Comparison of ENCODE assay signal across 26 cellular contexts in genomic region chr7:149529136-149529718, GRCh38. TPM values are rescaled to one million over a fixed set of nuclear protein-coding genes. Genes with fewer than 3 reads are reported as not detected.
DNase-seq lines count a peak whose midpoint lies in the region; ATAC-seq and TF ChIP-seq lines count a peak whose summit lies in the region.
"Had no signal": no experiment of that assay in that cellular context is flagged by ENCODE, and none has a peak within 500 bp of the region (broad histone marks: within the 10 kb centered on the region; RNA-seq: fewer than 3 reads in every experiment).

No MANE protein-coding gene starts in this region.

- no peaks in the 10 kb centered on the region for H3K9me2 ChIP-seq in GM23338 (ENCODE audit: insufficient read depth)

- peaks cover 31% of the 10 kb centered on the region; the same call in 2 of the 3 replicates for H3K36me3 Mint-ChIP-seq in GM23338 (ENCODE audit: low read depth)

- peaks cover 7% of the 10 kb centered on the region for H3K36me3 ChIP-seq in GM23338 (ENCODE audit: insufficient read depth)
- H3K36me3 ChIP-seq in tibial artery = no peaks in the 10 kb centered on the region
- H3K36me3 ChIP-seq: esophagus muscularis mucosa, left ventricle myocardium inferior, stomach, upper lobe of right lung had no signal

- H3F3A ChIP-seq in GM23338 (replicated peaks; ENCODE audit: low read depth) = no peaks in the 10 kb centered on the region

- H3K4me1 Mint-ChIP-seq in GM23338 = no peaks in the 10 kb centered on the region
- H3K4me1 Mint-ChIP-seq: activated CD4-positive, alpha-beta T cell treated with anti-CD3 and anti-CD28 coated beads, Interleukin-2, amount 10 ng/mL, durations not matched to agents 7 days and 5 days; B cell had no signal

- H3K4me1 ChIP-seq in GM23338 (ENCODE audit: insufficient read depth) (no peaks in the 10 kb centered on the region), tibial artery (no peaks in the 10 kb centered on the region)
- H3K4me1 ChIP-seq: esophagus muscularis mucosa, left ventricle myocardium inferior, stomach, upper lobe of right lung had no signal

- no peak overlapping the region for H2AFZ ChIP-seq in GM23338

- peaks cover 86% of the 10 kb centered on the region for H3K9me3 Mint-ChIP-seq in GM23338

- intact Hi-C loops in tibial artery (cut with DNase I; ENCODE audit: low total_unique reads) = no loop called here

- TF ChIP-seq CTCF in GM23338 (conservative IDR thresholded peaks at IDR 0.05; ENCODE audit: low read depth in 2 of 2) (no peak), choroid plexus epithelial cell (conservative IDR thresholded peaks at IDR 0.05; ENCODE audit: low read depth, low read length) (no peak), tibial artery (IDR thresholded peaks at IDR 0.05) (no peak)

- H3K9me3 ChIP-seq in tibial artery = peaks cover 5 to 64% (median 53%) of the 10 kb centered on the region in 3 donors

- ATAC-seq in GM23338 = no peak
- no peak for ATAC-seq in GM19452 (IDR thresholded peaks at IDR 0.05; ENCODE audit: unreplicated experiment)
- ATAC-seq: mucosa of descending colon, PC-3, upper lobe of right lung had no signal

- H3K4me2 ChIP-seq in GM23338 = no peak overlapping the region

- no peaks in the 10 kb centered on the region for H3K27me3 Mint-ChIP-seq in GM23338 (ENCODE audit: insufficient read depth, low read depth, poor library complexity)
- H3K27me3 Mint-ChIP-seq: B cell had no signal

- no peak overlapping the region for H3K4me3 Mint-ChIP-seq in GM23338
- H3K4me3 Mint-ChIP-seq: activated CD4-positive, alpha-beta T cell treated with anti-CD3 and anti-CD28 coated beads, Interleukin-2, amount 10 ng/mL, durations not matched to agents 7 days and 5 days; B cell had no signal

- no peaks in the 10 kb centered on the region for H3K79me2 ChIP-seq in GM23338 (replicated peaks; ENCODE audit: insufficient read depth)

- H4K20me1 ChIP-seq in GM23338 (replicated peaks; ENCODE audit: insufficient read depth) = no peaks in the 10 kb centered on the region

- H3K4me3 ChIP-seq in GM23338 (no peak overlapping the region), choroid plexus epithelial cell (ENCODE audit: low read depth, low read length) (no peak overlapping the region), tibial artery (no peak overlapping the region)
- H3K4me3 ChIP-seq: esophagus muscularis mucosa, left ventricle myocardium inferior, mucosa of descending colon, stomach, upper lobe of right lung had no signal

- H3K27ac Mint-ChIP-seq in GM23338 = no peak overlapping the region
- H3K27ac Mint-ChIP-seq: activated CD4-positive, alpha-beta T cell treated with anti-CD3 and anti-CD28 coated beads, Interleukin-2, amount 10 ng/mL, durations not matched to agents 7 days and 5 days; B cell had no signal

- no peaks in the 10 kb centered on the region for H3K27me3 ChIP-seq in GM23338 (ENCODE audit: insufficient read depth)
- H3K27me3 ChIP-seq in tibial artery = no peaks in the 10 kb centered on the region
- H3K27me3 ChIP-seq: esophagus muscularis mucosa, stomach, upper lobe of right lung had no signal

- no peak overlapping the region for H3K27ac ChIP-seq in GM23338 (ENCODE audit: low read depth)
- H3K27ac ChIP-seq in tibial artery = no peak overlapping the region
- H3K27ac ChIP-seq: esophagus muscularis mucosa, left ventricle myocardium inferior, stomach, upper lobe of right lung had no signal

- DNase-seq in GM23338 (ENCODE audit: low spot score) (peak; percentile 41), LHCN-M2 (ENCODE audit: low read depth) (peak; percentile 15), choroid plexus epithelial cell (ENCODE audit: low read depth) (peak; percentile 25), lung microvascular endothelial cell (ENCODE audit: low read depth in 2 of 2) (peak; percentile 8 to 27), tibial artery (no peak), NCI-H1092 treated with DMSO at 0.1 percent for 48 hours (lab: John Stamatoyannopoulos, UW) (no peak)
- DNase-seq: activated CD4-positive, alpha-beta T cell treated with anti-CD3 and anti-CD28 coated beads, Interleukin-2, amount 10 ng/mL, durations not matched to agents 7 days and 5 days; activated gamma-delta T cell treated with Interleukin-2 at 50 U/mL for 16 hours; amygdala; cerebellar nuclear complex; COR-L47; effector CD8-positive, alpha-beta T cell; EL; head of caudate nucleus; left ventricle myocardium inferior; MM.1S; mucosa of descending colon; NCI-H1694 treated with DMSO at 0.1 percent for 48 hours; NCI-H82; PC-3; SHP77 treated with DMSO at 0.1 percent for 48 hours; stomach; upper lobe of right lung had no signal

TF ChIP-seq in GM23338, 12 proteins besides CTCF, POLR2A, EP300 and RAD21 (continues in another document):
- TF ChIP-seq, protein P1, sequence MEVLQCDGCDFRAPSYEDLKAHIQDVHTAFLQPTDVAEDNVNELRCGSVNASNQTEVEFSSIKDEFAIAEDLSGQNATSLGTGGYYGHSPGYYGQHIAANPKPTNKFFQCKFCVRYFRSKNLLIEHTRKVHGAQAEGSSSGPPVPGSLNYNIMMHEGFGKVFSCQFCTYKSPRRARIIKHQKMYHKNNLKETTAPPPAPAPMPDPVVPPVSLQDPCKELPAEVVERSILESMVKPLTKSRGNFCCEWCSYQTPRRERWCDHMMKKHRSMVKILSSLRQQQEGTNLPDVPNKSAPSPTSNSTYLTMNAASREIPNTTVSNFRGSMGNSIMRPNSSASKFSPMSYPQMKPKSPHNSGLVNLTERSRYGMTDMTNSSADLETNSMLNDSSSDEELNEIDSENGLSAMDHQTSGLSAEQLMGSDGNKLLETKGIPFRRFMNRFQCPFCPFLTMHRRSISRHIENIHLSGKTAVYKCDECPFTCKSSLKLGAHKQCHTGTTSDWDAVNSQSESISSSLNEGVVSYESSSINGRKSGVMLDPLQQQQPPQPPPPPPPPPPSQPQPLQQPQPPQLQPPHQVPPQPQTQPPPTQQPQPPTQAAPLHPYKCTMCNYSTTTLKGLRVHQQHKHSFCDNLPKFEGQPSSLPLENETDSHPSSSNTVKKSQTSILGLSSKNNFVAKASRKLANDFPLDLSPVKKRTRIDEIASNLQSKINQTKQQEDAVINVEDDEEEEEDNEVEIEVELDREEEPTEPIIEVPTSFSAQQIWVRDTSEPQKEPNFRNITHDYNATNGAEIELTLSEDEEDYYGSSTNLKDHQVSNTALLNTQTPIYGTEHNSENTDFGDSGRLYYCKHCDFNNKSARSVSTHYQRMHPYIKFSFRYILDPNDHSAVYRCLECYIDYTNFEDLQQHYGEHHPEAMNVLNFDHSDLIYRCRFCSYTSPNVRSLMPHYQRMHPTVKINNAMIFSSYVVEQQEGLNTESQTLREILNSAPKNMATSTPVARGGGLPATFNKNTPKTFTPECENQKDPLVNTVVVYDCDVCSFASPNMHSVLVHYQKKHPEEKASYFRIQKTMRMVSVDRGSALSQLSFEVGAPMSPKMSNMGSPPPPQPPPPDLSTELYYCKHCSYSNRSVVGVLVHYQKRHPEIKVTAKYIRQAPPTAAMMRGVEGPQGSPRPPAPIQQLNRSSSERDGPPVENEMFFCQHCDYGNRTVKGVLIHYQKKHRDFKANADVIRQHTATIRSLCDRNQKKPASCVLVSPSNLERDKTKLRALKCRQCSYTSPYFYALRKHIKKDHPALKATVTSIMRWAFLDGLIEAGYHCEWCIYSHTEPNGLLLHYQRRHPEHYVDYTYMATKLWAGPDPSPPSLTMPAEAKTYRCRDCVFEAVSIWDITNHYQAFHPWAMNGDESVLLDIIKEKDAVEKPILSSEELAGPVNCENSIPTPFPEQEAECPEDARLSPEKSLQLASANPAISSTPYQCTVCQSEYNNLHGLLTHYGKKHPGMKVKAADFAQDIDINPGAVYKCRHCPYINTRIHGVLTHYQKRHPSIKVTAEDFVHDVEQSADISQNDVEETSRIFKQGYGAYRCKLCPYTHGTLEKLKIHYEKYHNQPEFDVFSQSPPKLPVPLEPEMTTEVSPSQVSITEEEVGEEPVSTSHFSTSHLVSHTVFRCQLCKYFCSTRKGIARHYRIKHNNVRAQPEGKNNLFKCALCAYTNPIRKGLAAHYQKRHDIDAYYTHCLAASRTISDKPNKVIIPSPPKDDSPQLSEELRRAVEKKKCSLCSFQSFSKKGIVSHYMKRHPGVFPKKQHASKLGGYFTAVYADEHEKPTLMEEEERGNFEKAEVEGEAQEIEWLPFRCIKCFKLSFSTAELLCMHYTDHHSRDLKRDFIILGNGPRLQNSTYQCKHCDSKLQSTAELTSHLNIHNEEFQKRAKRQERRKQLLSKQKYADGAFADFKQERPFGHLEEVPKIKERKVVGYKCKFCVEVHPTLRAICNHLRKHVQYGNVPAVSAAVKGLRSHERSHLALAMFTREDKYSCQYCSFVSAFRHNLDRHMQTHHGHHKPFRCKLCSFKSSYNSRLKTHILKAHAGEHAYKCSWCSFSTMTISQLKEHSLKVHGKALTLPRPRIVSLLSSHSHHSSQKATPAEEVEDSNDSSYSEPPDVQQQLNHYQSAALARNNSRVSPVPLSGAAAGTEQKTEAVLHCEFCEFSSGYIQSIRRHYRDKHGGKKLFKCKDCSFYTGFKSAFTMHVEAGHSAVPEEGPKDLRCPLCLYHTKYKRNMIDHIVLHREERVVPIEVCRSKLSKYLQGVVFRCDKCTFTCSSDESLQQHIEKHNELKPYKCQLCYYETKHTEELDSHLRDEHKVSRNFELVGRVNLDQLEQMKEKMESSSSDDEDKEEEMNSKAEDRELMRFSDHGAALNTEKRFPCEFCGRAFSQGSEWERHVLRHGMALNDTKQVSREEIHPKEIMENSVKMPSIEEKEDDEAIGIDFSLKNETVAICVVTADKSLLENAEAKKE (CRISPR knock-in tag; IDR thresholded peaks at IDR 0.05) = no peak
- no peak for TF ChIP-seq CREB1 (CRISPR knock-in tag; IDR thresholded peaks at IDR 0.05; ENCODE audit: low read depth)
- no peak for TF ChIP-seq NANOG (IDR thresholded peaks at IDR 0.05; ENCODE audit: borderline replicate concordance)
- TF ChIP-seq POLR2AphosphoS5 (IDR thresholded peaks at IDR 0.05; ENCODE audit: low read depth) = no peak
- no peak for TF ChIP-seq ETS1 (IDR thresholded peaks at IDR 0.05)
- TF ChIP-seq STAT1 (IDR thresholded peaks at IDR 0.05; ENCODE audit: unreplicated experiment) = no peak
- TF ChIP-seq ZNF114 (CRISPR knock-in tag; IDR thresholded peaks at IDR 0.05) = no peak
- no peak for TF ChIP-seq JUNB (IDR thresholded peaks at IDR 0.05; ENCODE audit: unreplicated experiment)
- no peak for TF ChIP-seq ZNF331 (CRISPR knock-in tag; IDR thresholded peaks at IDR 0.05; ENCODE audit: low read depth)

RNA-seq across cellular contexts. Expression of gene ZNF746, which starts 31.6 kb away (rescaled TPM):
- total RNA-seq in GM23338 (2014; rRNA removed; shearing (Covaris generic)) = 12.9 and 18.6 TPM in 2 replicates
- 10.0 and 12.9 TPM in 2 replicates for polyA plus RNA-seq in GM23338 (2016; fragmentation: Nextera tagmentation; extraction: Ambion mirVana)
- total RNA-seq in LHCN-M2 (2014; rRNA removed) (27.6 and 29.6 TPM in 2 replicates), lung microvascular endothelial cell (12.2 and 16.7 TPM in 2 replicates)
- 13.2 TPM for polyA plus RNA-seq in LHCN-M2 (2012)

Comparison
In these comparisons a context has a peak if more than half of its experiments do, and no peak if none do; other contexts are left out.
1. DNase-seq: peak in GM23338 (single experiment), LHCN-M2 (single experiment), choroid plexus epithelial cell (single experiment) and lung microvascular endothelial cell (2 of 2); none in tibial artery (0 of 2) and NCI-H1092 treated with DMSO at 0.1 percent for 48 hours (single experiment).